ENCODE assay signal across 10 cellular contexts in the genomic region with DNA sequence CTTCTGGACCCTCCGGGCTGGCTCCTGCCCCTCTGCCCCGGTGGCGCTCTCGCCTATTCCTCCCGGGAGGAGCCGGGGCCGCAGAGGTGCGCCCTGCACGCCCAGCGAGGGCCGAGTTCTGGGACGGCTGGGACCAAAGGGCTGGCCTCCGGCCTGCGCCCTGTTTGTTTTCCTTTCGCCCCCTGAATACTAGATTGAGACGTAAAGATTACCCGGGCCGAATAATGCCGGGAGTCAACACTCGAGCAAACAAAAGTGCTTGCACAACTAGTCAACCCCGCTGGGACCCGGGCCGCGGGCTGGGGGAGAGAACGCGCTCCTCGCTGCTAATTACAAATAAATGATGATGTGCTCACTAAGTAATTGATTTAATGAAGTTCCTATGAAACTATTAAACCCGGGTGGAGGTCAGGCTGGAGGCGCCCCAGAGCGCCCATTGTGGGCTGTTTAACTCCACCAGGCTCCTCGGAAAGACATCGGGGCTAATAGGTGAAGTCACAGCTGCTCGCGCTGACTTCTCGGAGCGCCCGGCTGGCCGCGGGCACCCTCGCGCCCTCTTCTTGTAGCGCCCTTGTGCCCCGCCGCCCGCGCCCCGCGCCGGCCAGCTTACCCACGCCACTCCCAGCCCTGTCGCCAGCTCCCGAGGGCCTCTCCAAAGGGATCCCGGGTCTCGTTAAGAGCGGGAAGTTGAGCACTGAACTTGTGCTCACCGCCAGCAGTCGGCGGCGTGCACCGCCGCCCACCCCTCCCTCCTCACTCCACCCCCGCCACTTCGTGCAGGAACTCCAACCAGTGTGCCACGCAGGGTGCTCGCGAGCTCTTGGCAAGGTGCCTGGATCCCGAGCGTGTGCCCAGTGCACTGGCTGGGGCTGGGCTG. TPM values are rescaled to one million over a fixed set of nuclear protein-coding genes. Genes with fewer than 3 reads are reported as not detected.
DNase-seq lines count a peak whose midpoint lies in the region; ATAC-seq and TF ChIP-seq lines count a peak whose summit lies in the region.
"Had no signal": no experiment of that assay in that cellular context is flagged by ENCODE, and none has a peak within 500 bp of the region (broad histone marks: within the 10 kb centered on the region; RNA-seq: fewer than 3 reads in every experiment).

No MANE protein-coding gene starts in this region.

- H3K27me3 ChIP-seq in right cardiac atrium (ENCODE audit: control insufficient read depth, insufficient read depth) (peaks cover 3% of the 10 kb centered on the region), right atrium auricular region (peaks cover 53 to 59% of the 10 kb centered on the region in 2 donors), BE2C (peaks cover 97% of the 10 kb centered on the region)

- H3K4me3 ChIP-seq in right cardiac atrium (ENCODE audit: low read length) (no peak overlapping the region), right atrium auricular region (peak overlapping the region in 1 of 2 donors; percentile 23), mucosa of descending colon (no peak overlapping the region), BE2C (ENCODE audit: low read depth, low read length) (no peak overlapping the region)

- ATAC-seq in right cardiac atrium (peak; percentile 20), mucosa of descending colon (peak; percentile 52), HG03342 (IDR thresholded peaks at IDR 0.05; ENCODE audit: unreplicated experiment) (no peak), GM21515 (IDR thresholded peaks at IDR 0.05; ENCODE audit: unreplicated experiment) (no peak)

- intact Hi-C loops in right cardiac atrium (cut with DNase I), result no loop called here
- intact Hi-C loops in mucosa of descending colon (cut with DNase I, micrococcal nuclease), result no loop called here

- H3K36me3 ChIP-seq in right atrium auricular region (no peaks in the 10 kb centered on the region), mucosa of descending colon (ENCODE audit: low read depth) (no peaks in the 10 kb centered on the region), BE2C (no peaks in the 10 kb centered on the region)

- no peak for DNase-seq in right cardiac atrium
- no peak for DNase-seq in right atrium auricular region (ENCODE audit: low spot score)
- DNase-seq in cerebellum (ENCODE audit: low spot score), result peak; percentile 47
- no peak for DNase-seq in mucosa of descending colon
- DNase-seq in stimulated activated CD4-positive, alpha-beta T cell treated with anti-CD3 and anti-CD28 coated beads, Interleukin-4, amount 100 ng/mL, for 1 hour, result no peak
- DNase-seq in BE2C, result no peak
- DNase-seq: dermis blood vessel endothelial cell, Karpas-422 had no signal

- H3K9me3 ChIP-seq in right cardiac atrium (ENCODE audit: control insufficient read depth, low read length), result no peaks in the 10 kb centered on the region
- H3K9me3 ChIP-seq in right atrium auricular region, result no peaks in the 10 kb centered on the region
- H3K9me3 ChIP-seq in mucosa of descending colon, result no peaks in the 10 kb centered on the region
- peaks cover 5% of the 10 kb centered on the region; the same call in 1 of the 2 replicates for H3K9me3 ChIP-seq in BE2C

- TF ChIP-seq CTCF in right atrium auricular region (IDR thresholded peaks at IDR 0.05), result no peak
- TF ChIP-seq CTCF in mucosa of descending colon (IDR thresholded peaks at IDR 0.05), result no peak
- no peak for TF ChIP-seq CTCF in BE2C (IDR thresholded peaks at IDR 0.05; ENCODE audit: low read depth, low read length)

- H3K27ac ChIP-seq in right cardiac atrium (ENCODE audit: low read length), result no peak overlapping the region
- no peak overlapping the region for H3K27ac ChIP-seq in right atrium auricular region

- 2% methylated on average over 68 of the region's 68 CpGs for WGBS in right cardiac atrium

- H3K4me1 ChIP-seq in right cardiac atrium (ENCODE audit: control insufficient read depth, insufficient read depth, low read length), result peaks cover 4% of the 10 kb centered on the region
- H3K4me1 ChIP-seq in right atrium auricular region, result peaks cover 0 to 33% of the 10 kb centered on the region in 2 donors
- peaks cover 34% of the 10 kb centered on the region for H3K4me1 ChIP-seq in mucosa of descending colon (ENCODE audit: low read depth)
- H3K4me1 ChIP-seq in BE2C, result no peaks in the 10 kb centered on the region

RNA-seq across cellular contexts. Expression of gene ZIC5, which starts 14.9 kb away (rescaled TPM):
- not detected for total RNA-seq in right cardiac atrium
- not detected for polyA plus RNA-seq in right cardiac atrium
- not detected for total RNA-seq in right atrium auricular region
- 33.5 TPM for total RNA-seq in cerebellum
- not detected for total RNA-seq in mucosa of descending colon
- polyA plus RNA-seq in BE2C (2012; ENCODE audit: insufficient read depth, insufficient read length, low read depth), result not detected

RNA-seq across cellular contexts. Expression of gene ZIC2, which starts 24.9 kb away (rescaled TPM):
- total RNA-seq in right cardiac atrium (not detected), right atrium auricular region (under 1 TPM in 1 of 2 donors, not detected in 1; 0.08 TPM), cerebellum (79.8 TPM), mucosa of descending colon (under 1 TPM in 2 of 3 donors, not detected in 1; 0.09 to 0.31 TPM)
- polyA plus RNA-seq in right cardiac atrium, result not detected
- polyA plus RNA-seq in BE2C (2012; ENCODE audit: insufficient read depth, insufficient read length, low read depth), result not detected
- total RNA-seq: dermis blood vessel endothelial cell had no signal

Comparison
In these comparisons a context has a peak if more than half of its experiments do, and no peak if none do; other contexts are left out.
1. ATAC-seq: peak in right cardiac atrium (2 of 2) and mucosa of descending colon (single experiment); none in HG03342 (single experiment) and GM21515 (single experiment).
2. RNA of gene ZIC5, which starts 14.9 kb away (total RNA-seq): 33.5 TPM in cerebellum (single experiment); not detected in right cardiac atrium, not detected in right atrium auricular region and not detected in mucosa of descending colon; every median in the first group is over 10 times any median in the second.
3. RNA of gene ZIC2, which starts 24.9 kb away (total RNA-seq): 79.8 TPM in cerebellum (single experiment); 0.09 to 0.31 TPM in mucosa of descending colon, 0.08 TPM in right atrium auricular region and not detected in right cardiac atrium; every median in the first group is over 10 times any median in the second.